17 cellular contexts compared by ENCODE assay signal in the genomic region with DNA sequence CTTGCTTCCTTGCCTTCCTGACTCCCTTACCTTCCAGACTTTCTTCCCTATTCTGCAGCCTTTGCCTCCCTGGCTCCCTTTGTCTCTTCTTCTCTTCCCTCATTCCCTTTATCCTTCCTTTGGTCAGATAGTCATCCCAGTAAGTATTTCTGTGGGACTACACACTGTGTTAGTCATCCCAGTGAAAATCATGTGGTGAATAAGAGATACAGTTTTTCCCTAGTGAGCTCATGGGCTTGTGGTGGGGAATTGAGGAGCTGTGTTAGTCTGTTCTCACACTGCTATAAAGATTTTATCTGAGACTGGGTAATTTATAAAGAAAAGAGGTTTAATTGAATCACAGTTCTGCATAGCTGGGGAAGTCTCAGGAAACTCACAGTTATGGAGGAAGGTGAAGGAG.
DNase-seq lines count a peak whose midpoint lies in the region; ATAC-seq and TF ChIP-seq lines count a peak whose summit lies in the region.
"Had no signal": no experiment of that assay in that cellular context is flagged by ENCODE, and none has a peak within 500 bp of the region (broad histone marks: within the 10 kb centered on the region; RNA-seq: fewer than 3 reads in every experiment).

No MANE protein-coding gene starts in this region.

- no peak overlapping the region for H2BK5ac ChIP-seq in neuronal stem cell (ENCODE audit: low read length)

- TF ChIP-seq CTCF in astrocyte of the spinal cord (IDR thresholded peaks at IDR 0.05; ENCODE audit: low read depth, low read length) (no peak), suprapubic skin (IDR thresholded peaks at IDR 0.05) (no peak)

- in situ Hi-C loops in astrocyte of the spinal cord (cut with HindIII; ENCODE audit: low sequenced_read_pairs): no loop called here

- H3K4me3 ChIP-seq in astrocyte of the spinal cord (ENCODE audit: low read depth, low read length) (no peak overlapping the region), suprapubic skin (no peak overlapping the region), neuronal stem cell (ENCODE audit: low read length in 2 of 2) (no peak overlapping the region)
- H3K4me3 ChIP-seq: ovary, thyroid gland had no signal

- H3K4me1 ChIP-seq in suprapubic skin (no peaks in the 10 kb centered on the region), neuronal stem cell (ENCODE audit: control insufficient read depth in 2 of 2, insufficient read depth in 1 of 2, low read depth in 1 of 2, low read length in 2 of 2) (no peaks in the 10 kb centered on the region)
- H3K4me1 ChIP-seq: thyroid gland had no signal

- no peak overlapping the region for H2AK5ac ChIP-seq in neuronal stem cell (ENCODE audit: low read depth, low read length)

- H3K9me3 Mint-ChIP-seq in stimulated activated memory B cell treated with anti-CD40 and anti-IgM and Interleukin-4, amounts not matched to agents 10 μg/mL and 1 μg/mL and 100 μg/mL, for 72 hours: peaks cover 9% of the 10 kb centered on the region

- no peak overlapping the region for H2AFZ ChIP-seq in neuronal stem cell (ENCODE audit: low read length)

- no peak for TF ChIP-seq EP300 in suprapubic skin (IDR thresholded peaks at IDR 0.05)

- ATAC-seq in stimulated activated memory B cell treated with anti-CD40 and anti-IgM and Interleukin-4, amounts not matched to agents 10 μg/mL and 1 μg/mL and 100 μg/mL, for 72 hours: no peak
- ATAC-seq: activated CD4-positive, CD25-positive, alpha-beta regulatory T cell treated with anti-CD3 and anti-CD28 coated beads, Interleukin-2, amount 50 U/mL, for 24 hours had no signal

- H3K23ac ChIP-seq in neuronal stem cell (ENCODE audit: low read depth, low read length, poor library complexity): no peak overlapping the region

- no peaks in the 10 kb centered on the region for H3K36me3 Mint-ChIP-seq in stimulated activated memory B cell treated with anti-CD40 and anti-IgM and Interleukin-4, amounts not matched to agents 10 μg/mL and 1 μg/mL and 100 μg/mL, for 72 hours

- H2BK120ac ChIP-seq in neuronal stem cell (ENCODE audit: low read depth, low read length): no peak overlapping the region

- no peak overlapping the region for H4K91ac ChIP-seq in neuronal stem cell (ENCODE audit: low read depth, low read length, poor library complexity)

- TF ChIP-seq POLR2A in suprapubic skin (IDR thresholded peaks at IDR 0.05): no peak

- H3K27me3 ChIP-seq in suprapubic skin (no peaks in the 10 kb centered on the region), neuronal stem cell (ENCODE audit: control insufficient read depth in 3 of 3, insufficient read depth in 3 of 3, low read depth in 1 of 3, low read length in 3 of 3) (no peaks in the 10 kb centered on the region)
- H3K27me3 ChIP-seq: ovary, thyroid gland had no signal

- H3K27ac ChIP-seq in suprapubic skin: no peak overlapping the region
- no peak overlapping the region for H3K27ac ChIP-seq in neuronal stem cell (replicated peaks; ENCODE audit: low read length)
- H3K27ac ChIP-seq: ovary, thyroid gland had no signal

- no peaks in the 10 kb centered on the region for H3K9me3 ChIP-seq in suprapubic skin
- H3K9me3 ChIP-seq in neuronal stem cell (replicated peaks in 1 of 2; ENCODE audit: control insufficient read depth in 2 of 2, insufficient read depth in 1 of 2, low read depth in 1 of 2, low read length in 2 of 2): no peaks in the 10 kb centered on the region
- H3K9me3 ChIP-seq: ovary, thyroid gland had no signal

- no peaks in the 10 kb centered on the region for H3K36me3 ChIP-seq in suprapubic skin
- no peaks in the 10 kb centered on the region for H3K36me3 ChIP-seq in neuronal stem cell (replicated peaks in 1 of 2; ENCODE audit: control insufficient read depth in 2 of 2, insufficient read depth in 2 of 2, low read length in 2 of 2)
- H3K36me3 ChIP-seq: ovary, thyroid gland had no signal

- H3K27me3 Mint-ChIP-seq in stimulated activated memory B cell treated with anti-CD40 and anti-IgM and Interleukin-4, amounts not matched to agents 10 μg/mL and 1 μg/mL and 100 μg/mL, for 72 hours: no peaks in the 10 kb centered on the region

- H3K4me3 Mint-ChIP-seq in stimulated activated memory B cell treated with anti-CD40 and anti-IgM and Interleukin-4, amounts not matched to agents 10 μg/mL and 1 μg/mL and 100 μg/mL, for 72 hours: no peak overlapping the region

- H3K27ac Mint-ChIP-seq in stimulated activated memory B cell treated with anti-CD40 and anti-IgM and Interleukin-4, amounts not matched to agents 10 μg/mL and 1 μg/mL and 100 μg/mL, for 72 hours: no peak overlapping the region

- no peak overlapping the region for H2BK15ac ChIP-seq in neuronal stem cell (ENCODE audit: low read length)

- H3K14ac ChIP-seq in neuronal stem cell (ENCODE audit: low read length): no peak overlapping the region

- H3K4ac ChIP-seq in neuronal stem cell (ENCODE audit: low read length): no peak overlapping the region

- no peak overlapping the region for H3K18ac ChIP-seq in neuronal stem cell (ENCODE audit: low read length)

- no peak overlapping the region for H3K9ac ChIP-seq in neuronal stem cell (ENCODE audit: low read depth, low read length, poor library complexity)

- H2BK12ac ChIP-seq in neuronal stem cell (ENCODE audit: low read length): no peak overlapping the region

- no peak overlapping the region for H3K4me2 ChIP-seq in neuronal stem cell (ENCODE audit: insufficient read depth, low read length, poor library complexity, severe bottlenecking)

- peak; percentile 13 for DNase-seq in AG08396 (ENCODE audit: low spot score)
- DNase-seq in HT1080 (ENCODE audit: low read depth): peak; percentile 91
- DNase-seq in astrocyte of the spinal cord (ENCODE audit: low read depth, low spot score): peak; percentile 94
- peak; percentile 68 for DNase-seq in kidney glomerular epithelial cell (lab: John Stamatoyannopoulos, UW)
- DNase-seq in HPDE6-E6E7 (ENCODE audit: extremely low spot score): no peak
- DNase-seq in suprapubic skin (ENCODE audit: low spot score in 2 of 2): no peak
- DNase-seq in neuronal stem cell (ENCODE audit: low spot score): no peak
- DNase-seq: activated CD8-positive, alpha-beta memory T cell treated with anti-CD3 and anti-CD28 coated beads, Interleukin-2, amount 50 U/mL, for 4 hours; activated naive CD4-positive, alpha-beta T cell treated with anti-CD3 and anti-CD28 coated beads, Interleukin-2, amount 50 U/mL, for 16 hours; cerebellar nuclear complex; DMS79; NCI-H2227 treated with DMSO at 0.1 percent for 48 hours; ovary; stimulated activated CD4-positive, alpha-beta T cell treated with anti-CD3 and anti-CD28 coated beads, Interleukin-15, amount 100 ng/mL, for 24 hours; thyroid gland had no signal

- no peaks in the 10 kb centered on the region for H3K79me1 ChIP-seq in neuronal stem cell (ENCODE audit: low read depth, low read length)

- no peaks in the 10 kb centered on the region for H3K4me1 Mint-ChIP-seq in stimulated activated memory B cell treated with anti-CD40 and anti-IgM and Interleukin-4, amounts not matched to agents 10 μg/mL and 1 μg/mL and 100 μg/mL, for 72 hours

- H4K8ac ChIP-seq in neuronal stem cell (ENCODE audit: low read depth, low read length): no peak overlapping the region

Comparison
In these comparisons a context has a peak if more than half of its experiments do, and no peak if none do; other contexts are left out.
1. DNase-seq: peak in AG08396 (single experiment), HT1080 (single experiment), astrocyte of the spinal cord (single experiment) and kidney glomerular epithelial cell (single experiment); none in HPDE6-E6E7 (single experiment), suprapubic skin (0 of 2) and neuronal stem cell (single experiment).